ENCODE assay signal across 5 cellular contexts in the genomic region with DNA sequence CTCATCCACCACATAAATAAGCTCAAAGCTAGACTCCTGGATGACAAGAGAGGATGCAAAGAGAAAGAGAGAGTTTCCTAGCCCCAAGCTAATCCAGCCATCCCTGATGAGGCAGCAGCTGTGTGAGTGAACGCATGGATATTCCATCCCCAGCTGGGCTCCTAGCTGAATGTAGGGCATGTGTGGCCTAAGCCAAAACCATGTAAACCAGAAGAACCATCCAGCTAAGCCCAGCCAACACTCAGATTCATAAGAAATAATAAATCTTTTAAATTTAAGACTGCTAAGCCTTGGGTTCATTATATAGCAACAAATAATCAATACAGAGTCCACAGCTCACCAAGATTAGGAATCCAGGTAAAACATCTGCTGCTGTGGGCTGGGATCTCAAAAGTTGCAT.
"Had no signal": no experiment of that assay in that cellular context is flagged by ENCODE, and none has a peak within 500 bp of the region (broad histone marks: within the 10 kb centered on the region; RNA-seq: fewer than 3 reads in every experiment).

No MANE protein-coding gene starts in this region.

- H2AFZ ChIP-seq: GM23248 had no signal

- H3K27ac ChIP-seq: GM23248 had no signal

- H3K9ac ChIP-seq: GM23248 had no signal

- H3K4me3 Mint-ChIP-seq: H9 had no signal

- H3K9me3 Mint-ChIP-seq: H9 had no signal

- DNase-seq: GM23248, HCEC 1CT, IMR-90 had no signal

- H3K4me3 ChIP-seq: GM23248, K562 had no signal

- H3K27ac Mint-ChIP-seq: H9 had no signal

- ATAC-seq: K562 had no signal
